10 cellular contexts compared by ENCODE assay signal in the genomic region with DNA sequence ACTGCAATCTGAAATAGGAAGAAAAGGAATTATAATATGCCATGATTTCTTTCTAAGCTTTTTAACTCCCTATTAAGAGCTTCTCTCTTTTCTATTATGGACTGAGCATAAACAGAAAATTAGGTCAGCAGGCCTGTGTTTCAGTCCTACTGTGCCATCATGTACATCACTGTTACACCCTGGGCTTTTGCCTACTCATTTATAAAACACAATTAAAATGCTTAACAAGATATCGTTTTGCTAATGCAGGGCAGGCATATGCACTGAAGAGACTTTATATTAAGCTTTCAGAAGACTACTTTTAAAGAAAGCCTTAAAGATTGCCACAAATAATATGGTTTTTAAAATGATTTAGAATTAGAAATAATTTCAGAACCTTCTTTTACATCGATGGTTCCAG. TPM values are rescaled to one million over a fixed set of nuclear protein-coding genes. Genes with fewer than 3 reads are reported as not detected.
DNase-seq lines count a peak whose midpoint lies in the region; ATAC-seq and TF ChIP-seq lines count a peak whose summit lies in the region.
"Had no signal": no experiment of that assay in that cellular context is flagged by ENCODE, and none has a peak within 500 bp of the region (broad histone marks: within the 10 kb centered on the region; RNA-seq: fewer than 3 reads in every experiment).

No MANE protein-coding gene starts in this region.

- H3K4me3 Mint-ChIP-seq in CD4-positive, alpha-beta T cell = no peak overlapping the region
- H3K4me3 Mint-ChIP-seq in neural crest cell = peak overlapping the region; percentile 96

- H3K9ac ChIP-seq in MM.1S (ENCODE audit: low read length) (peak overlapping the region; percentile 24; the same call in 1 of the 2 replicates), duodenal mucosa (ENCODE audit: low read depth in 1 of 2, low read length in 2 of 2) (peak overlapping the region; percentile 53 to 59)

- no peaks in the 10 kb centered on the region for H3K36me3 ChIP-seq in MM.1S (replicated peaks; ENCODE audit: insufficient read depth, low read length)
- no peaks in the 10 kb centered on the region for H3K36me3 ChIP-seq in duodenal mucosa (ENCODE audit: control insufficient read depth in 1 of 2, insufficient read depth in 2 of 2, low read length in 2 of 2)
- H3K36me3 ChIP-seq: ovary had no signal

- intact Hi-C loops in CD4-positive, alpha-beta T cell (cut with DNase I, micrococcal nuclease) = loop anchor here (2.0 to 10.0 kb wide), 6 partner anchors 157 to 927 kb away; a partner anchor contains a TSS

- peak overlapping the region; percentile 57 for H3K27ac ChIP-seq in CD4-positive, alpha-beta T cell (ENCODE audit: low read depth, low read length)
- H3K27ac ChIP-seq in MM.1S (ENCODE audit: low read length) (no peak overlapping the region), duodenal mucosa (ENCODE audit: low read depth, low read length) (no peak overlapping the region)

- CTCF ChIA-PET in CD4-positive, alpha-beta T cell (lab: Charles Lee) = interaction anchor here (0.9 to 2.8 kb wide), 8 partner anchors 8 to 197 kb away, joined by 3 to 15 read pairs (median 6); a partner anchor contains a TSS

- H3K27ac Mint-ChIP-seq in CD4-positive, alpha-beta T cell = peak overlapping the region; percentile 96
- H3K27ac Mint-ChIP-seq in neural crest cell (ENCODE audit: unreplicated experiment) = no peak overlapping the region

- H3K4me2 ChIP-seq in MM.1S (ENCODE audit: low read depth, low read length) = peak overlapping the region; percentile 66

- H2AFZ ChIP-seq in MM.1S (ENCODE audit: low read length) = peak overlapping the region; percentile 66

- peaks cover 10% of the 10 kb centered on the region for H3K36me3 Mint-ChIP-seq in CD4-positive, alpha-beta T cell (ENCODE audit: low read depth)
- H3K36me3 Mint-ChIP-seq in neural crest cell (ENCODE audit: low read depth) = no peaks in the 10 kb centered on the region

- H3K4me1 ChIP-seq in MM.1S (ENCODE audit: low read length) (peaks cover 10% of the 10 kb centered on the region; the same call in 1 of the 2 replicates), duodenal mucosa (ENCODE audit: control insufficient read depth in 1 of 2, insufficient read depth in 2 of 2, low read length in 2 of 2) (peaks cover 8 to 9% of the 10 kb centered on the region in 2 donors)

- H3K4me3 ChIP-seq in MM.1S (ENCODE audit: low read length) = no peak overlapping the region
- no peak overlapping the region for H3K4me3 ChIP-seq in duodenal mucosa (ENCODE audit: low read depth in 1 of 2, low read length in 2 of 2)

- no peak for TF ChIP-seq CTCF in CD4-positive, alpha-beta T cell (IDR thresholded peaks at IDR 0.05)
- no peak for TF ChIP-seq CTCF in MM.1S (IDR thresholded peaks at IDR 0.05; ENCODE audit: low read length)
- no peak for TF ChIP-seq CTCF in neural crest cell (conservative IDR thresholded peaks at IDR 0.05)

- POLR2A ChIA-PET in CD4-positive, alpha-beta T cell (lab: Charles Lee) = interaction anchor here (0.7 to 2.1 kb wide), 12 partner anchors 8 to 1064 kb away, joined by 3 to 19 read pairs (median 4); a partner anchor contains a TSS

- peaks cover 5% of the 10 kb centered on the region for H3F3A ChIP-seq in MM.1S (ENCODE audit: insufficient read depth, low read length)

- peaks cover 25% of the 10 kb centered on the region for H3K4me1 Mint-ChIP-seq in CD4-positive, alpha-beta T cell (ENCODE audit: low read depth)
- peaks cover 26% of the 10 kb centered on the region for H3K4me1 Mint-ChIP-seq in neural crest cell

- DNase-seq in CD4-positive, alpha-beta T cell = no peak
- DNase-seq in MM.1S = no peak
- DNase-seq in neural crest cell (ENCODE audit: low read depth, low spot score) = no peak
- no peak for DNase-seq in left lobe of liver (ENCODE audit: low spot score)
- DNase-seq in DMS153 (lab: John Stamatoyannopoulos, UW) = no peak
- DNase-seq in cortex of kidney (lab: John Stamatoyannopoulos, UW) = no peak

- H3K27me3 ChIP-seq in CD4-positive, alpha-beta T cell (ENCODE audit: control insufficient read depth, insufficient read depth, low read length) = no peaks in the 10 kb centered on the region
- H3K27me3 ChIP-seq in MM.1S (replicated peaks; ENCODE audit: insufficient read depth, low read length) (no peaks in the 10 kb centered on the region), duodenal mucosa (ENCODE audit: control insufficient read depth in 1 of 2, insufficient read depth in 2 of 2, low read length in 2 of 2) (no peaks in the 10 kb centered on the region)
- H3K27me3 ChIP-seq: ovary had no signal

- no peaks in the 10 kb centered on the region for H3K9me3 Mint-ChIP-seq in CD4-positive, alpha-beta T cell
- no peaks in the 10 kb centered on the region for H3K9me3 Mint-ChIP-seq in neural crest cell
- H3K9me3 Mint-ChIP-seq: H9 had no signal

- no peaks in the 10 kb centered on the region for H3K9me3 ChIP-seq in CD4-positive, alpha-beta T cell (ENCODE audit: control insufficient read depth, low read length)
- H3K9me3 ChIP-seq in MM.1S (replicated peaks; ENCODE audit: insufficient read depth, low read length) (no peaks in the 10 kb centered on the region), duodenal mucosa (ENCODE audit: control insufficient read depth in 1 of 2, low read length in 2 of 2) (no peaks in the 10 kb centered on the region)
- H3K9me3 ChIP-seq: ovary had no signal

- H3K9me2 ChIP-seq in MM.1S (replicated peaks; ENCODE audit: insufficient read depth, low read length) = no peaks in the 10 kb centered on the region

- H3K27me3 Mint-ChIP-seq in CD4-positive, alpha-beta T cell = no peaks in the 10 kb centered on the region
- H3K27me3 Mint-ChIP-seq in neural crest cell (ENCODE audit: low read depth) = no peaks in the 10 kb centered on the region

- H3K79me2 ChIP-seq in MM.1S (ENCODE audit: low read length) = no peaks in the 10 kb centered on the region

- no peak for ATAC-seq in CD4-positive, alpha-beta T cell (ENCODE audit: poor library complexity)
- no peak for ATAC-seq in left lobe of liver
- ATAC-seq in HG02981 (IDR thresholded peaks at IDR 0.05; ENCODE audit: unreplicated experiment) = no peak

- H4K20me1 ChIP-seq in MM.1S (ENCODE audit: insufficient read depth, low read length) = no peaks in the 10 kb centered on the region

RNA-seq across cellular contexts. Expression of a gene that starts 0.8 kb away (rescaled TPM):
- under 1 TPM; 0.80 to 0.84 TPM for total RNA-seq in CD4-positive, alpha-beta T cell
- total RNA-seq in neural crest cell (3.8 and 4.1 TPM in 2 replicates), left lobe of liver (0.55 TPM)
